Comparison of ENCODE assay signal across 20 cellular contexts in the genomic region with DNA sequence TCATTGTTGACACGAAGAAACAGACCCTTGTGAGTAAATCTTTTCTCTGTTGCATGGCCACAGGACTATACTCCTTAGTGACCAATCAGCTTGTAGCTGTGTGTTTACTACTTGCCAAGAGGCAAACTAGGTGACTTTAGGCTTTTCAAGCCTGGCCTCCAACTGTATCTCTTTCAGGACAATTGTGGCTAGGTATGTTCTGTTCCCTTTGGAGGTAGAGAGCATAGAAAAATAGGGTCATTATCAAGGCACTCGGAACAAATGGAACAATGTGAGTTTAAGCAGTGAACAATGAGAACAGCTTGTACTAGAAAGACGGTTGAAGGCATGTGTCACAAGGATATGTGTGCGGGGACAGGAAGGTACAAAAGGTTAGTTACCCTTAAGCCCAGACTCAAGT. TPM values are rescaled to one million over a fixed set of nuclear protein-coding genes. Genes with fewer than 3 reads are reported as not detected.
DNase-seq lines count a peak whose midpoint lies in the region; ATAC-seq and TF ChIP-seq lines count a peak whose summit lies in the region.
"Had no signal": no experiment of that assay in that cellular context is flagged by ENCODE, and none has a peak within 500 bp of the region (broad histone marks: within the 10 kb centered on the region; RNA-seq: fewer than 3 reads in every experiment).

No MANE protein-coding gene starts in this region.

- peaks cover 0 to 31% (median 5%) of the 10 kb centered on the region in 12 donors for H3K4me1 ChIP-seq in heart left ventricle

- H3K4me3 Mint-ChIP-seq in activated T-helper 17 cell treated with anti-CD3 and anti-CD28 coated beads, Interleukin-2, amount 50 U/mL, for 72 hours, result no peak overlapping the region
- H3K4me3 Mint-ChIP-seq in stimulated activated effector memory CD8-positive, alpha-beta T cell treated with anti-CD3 and anti-CD28 coated beads, Interleukin-12 subunit alpha, Interleukin-12 subunit beta, amount 100 ng/mL, for 72 hours, result no peak overlapping the region
- H3K4me3 Mint-ChIP-seq: B cell; CD8-positive, alpha-beta T cell; GM23338 had no signal

- peaks cover 25% of the 10 kb centered on the region for H3K36me3 Mint-ChIP-seq in activated T-helper 17 cell treated with anti-CD3 and anti-CD28 coated beads, Interleukin-2, amount 50 U/mL, for 72 hours (ENCODE audit: low read depth)
- H3K36me3 Mint-ChIP-seq in stimulated activated effector memory CD8-positive, alpha-beta T cell treated with anti-CD3 and anti-CD28 coated beads, Interleukin-12 subunit alpha, Interleukin-12 subunit beta, amount 100 ng/mL, for 72 hours, result peaks cover 12% of the 10 kb centered on the region

- H3K27ac ChIP-seq in heart left ventricle, result no peak overlapping the region

- 69 to 80% (median 71%) methylated on average over 4 of the region's 4 CpGs for WGBS in heart left ventricle, 4 donors

- intact Hi-C loops in heart left ventricle (cut with DNase I) (loop anchor here in 2 of 10 donors (2.0 to 5.0 kb wide), 2 partner anchors 60 kb away; no protein-coding TSS in a partner anchor), cardiac septum (cut with DNase I) (loop anchor here (5.0 kb wide), 1 partner anchor 60 kb away; no protein-coding TSS in a partner anchor), left colon (cut with DNase I, micrococcal nuclease) (no loop called here)

- H3K9me3 Mint-ChIP-seq in activated T-helper 17 cell treated with anti-CD3 and anti-CD28 coated beads, Interleukin-2, amount 50 U/mL, for 72 hours, result no peaks in the 10 kb centered on the region
- H3K9me3 Mint-ChIP-seq in stimulated activated effector memory CD8-positive, alpha-beta T cell treated with anti-CD3 and anti-CD28 coated beads, Interleukin-12 subunit alpha, Interleukin-12 subunit beta, amount 100 ng/mL, for 72 hours, result no peaks in the 10 kb centered on the region
- H3K9me3 Mint-ChIP-seq: CD8-positive, alpha-beta T cell; GM23338 had no signal

- ATAC-seq in heart left ventricle (peak in 3 of 4 donors; percentile 21 to 50 (median 40)), left colon (no peak), GM19351 (IDR thresholded peaks at IDR 0.05; ENCODE audit: unreplicated experiment) (no peak)
- ATAC-seq in activated T-helper 17 cell treated with anti-CD3 and anti-CD28 coated beads, Interleukin-2, amount 50 U/mL, for 72 hours (replicated peaks), result no peak
- no peak for ATAC-seq in stimulated activated effector memory CD8-positive, alpha-beta T cell treated with anti-CD3 and anti-CD28 coated beads, Interleukin-12 subunit alpha, Interleukin-12 subunit beta, amount 100 ng/mL, for 72 hours
- ATAC-seq: CD8-positive, alpha-beta T cell; GM12878; GM23338 had no signal

- H3K9me3 ChIP-seq in heart left ventricle, result no peaks in the 10 kb centered on the region

- H3K4me1 Mint-ChIP-seq in activated T-helper 17 cell treated with anti-CD3 and anti-CD28 coated beads, Interleukin-2, amount 50 U/mL, for 72 hours, result peaks cover 12% of the 10 kb centered on the region
- H3K4me1 Mint-ChIP-seq in stimulated activated effector memory CD8-positive, alpha-beta T cell treated with anti-CD3 and anti-CD28 coated beads, Interleukin-12 subunit alpha, Interleukin-12 subunit beta, amount 100 ng/mL, for 72 hours, result peaks cover 23% of the 10 kb centered on the region

- DNase-seq in heart left ventricle, result no peak
- DNase-seq in cardiac septum (ENCODE audit: low spot score), result no peak
- no peak for DNase-seq in stimulated activated effector memory CD8-positive, alpha-beta T cell treated with anti-CD3 and anti-CD28 coated beads, Interleukin-12 subunit alpha, Interleukin-12 subunit beta, amount 100 ng/mL, for 72 hours (ENCODE audit: low spot score in 2 of 2)
- no peak for DNase-seq in left colon
- DNase-seq in cortex of kidney (lab: John Stamatoyannopoulos, UW), result no peak
- DNase-seq: CD8-positive, alpha-beta T cell; DMS 273 treated with DMSO at 0.1 percent for 48 hours; DMS53; DND-41; EL; HCEC 1CT; IMR-90 had no signal

- H3K27ac Mint-ChIP-seq in activated T-helper 17 cell treated with anti-CD3 and anti-CD28 coated beads, Interleukin-2, amount 50 U/mL, for 72 hours, result peak overlapping the region; percentile 30
- H3K27ac Mint-ChIP-seq in stimulated activated effector memory CD8-positive, alpha-beta T cell treated with anti-CD3 and anti-CD28 coated beads, Interleukin-12 subunit alpha, Interleukin-12 subunit beta, amount 100 ng/mL, for 72 hours, result peak overlapping the region; percentile 18
- H3K27ac Mint-ChIP-seq: B cell; CD8-positive, alpha-beta T cell; GM23338 had no signal

- no peaks in the 10 kb centered on the region for H3K27me3 ChIP-seq in heart left ventricle
- H3K27me3 ChIP-seq: BLaER1 treated with 17β-estradiol and CSF1 and Interleukin-3, amounts not matched to agents 10 nM and 100 nM had no signal

- peaks cover 0 to 29% (median 20%) of the 10 kb centered on the region in 9 donors for H3K36me3 ChIP-seq in heart left ventricle

- H3K4me3 ChIP-seq in heart left ventricle, result no peak overlapping the region
- H3K4me3 ChIP-seq: BLaER1 treated with 17β-estradiol and CSF1 and Interleukin-3, amounts not matched to agents 10 nM and 100 nM; GM12878; GM23338 had no signal

- no peak for TF ChIP-seq POLR2A in heart left ventricle (IDR thresholded peaks at IDR 0.05)

- H3K27me3 Mint-ChIP-seq in activated T-helper 17 cell treated with anti-CD3 and anti-CD28 coated beads, Interleukin-2, amount 50 U/mL, for 72 hours, result no peaks in the 10 kb centered on the region
- H3K27me3 Mint-ChIP-seq: B cell had no signal

- no peak for TF ChIP-seq CTCF in heart left ventricle (IDR thresholded peaks at IDR 0.05)

RNA-seq across cellular contexts. Expression of a gene that starts 48.1 kb away (rescaled TPM):
- total RNA-seq in heart left ventricle (under 1 TPM in 3 of 9 donors, not detected in 6; 0.18 to 0.45 (median 0.19) TPM), cardiac septum (0.16 TPM), left colon (not detected)
- polyA plus RNA-seq in heart left ventricle, result under 1 TPM in 1 of 2 donors, not detected in 1; 0.08 TPM
- total RNA-seq in activated T-helper 17 cell treated with anti-CD3 and anti-CD28 coated beads, Interleukin-2, amount 50 U/mL, for 72 hours, result not detected
- total RNA-seq: A172; B cell; CD8-positive, alpha-beta T cell; G401; GM12878; GM23338; IMR-90 had no signal
- polyA plus RNA-seq: GM12878, IMR-90 had no signal

Comparison
In these comparisons a context has a peak if more than half of its experiments do, and no peak if none do; other contexts are left out.
1. ATAC-seq: peak in heart left ventricle (3 of 4); none in activated T-helper 17 cell treated with anti-CD3 and anti-CD28 coated beads, Interleukin-2, amount 50 U/mL, for 72 hours (single experiment), stimulated activated effector memory CD8-positive, alpha-beta T cell treated with anti-CD3 and anti-CD28 coated beads, Interleukin-12 subunit alpha, Interleukin-12 subunit beta, amount 100 ng/mL, for 72 hours (single experiment), left colon (single experiment) and GM19351 (single experiment).